ENCODE assay signal across 9 cellular contexts in the genomic region with DNA sequence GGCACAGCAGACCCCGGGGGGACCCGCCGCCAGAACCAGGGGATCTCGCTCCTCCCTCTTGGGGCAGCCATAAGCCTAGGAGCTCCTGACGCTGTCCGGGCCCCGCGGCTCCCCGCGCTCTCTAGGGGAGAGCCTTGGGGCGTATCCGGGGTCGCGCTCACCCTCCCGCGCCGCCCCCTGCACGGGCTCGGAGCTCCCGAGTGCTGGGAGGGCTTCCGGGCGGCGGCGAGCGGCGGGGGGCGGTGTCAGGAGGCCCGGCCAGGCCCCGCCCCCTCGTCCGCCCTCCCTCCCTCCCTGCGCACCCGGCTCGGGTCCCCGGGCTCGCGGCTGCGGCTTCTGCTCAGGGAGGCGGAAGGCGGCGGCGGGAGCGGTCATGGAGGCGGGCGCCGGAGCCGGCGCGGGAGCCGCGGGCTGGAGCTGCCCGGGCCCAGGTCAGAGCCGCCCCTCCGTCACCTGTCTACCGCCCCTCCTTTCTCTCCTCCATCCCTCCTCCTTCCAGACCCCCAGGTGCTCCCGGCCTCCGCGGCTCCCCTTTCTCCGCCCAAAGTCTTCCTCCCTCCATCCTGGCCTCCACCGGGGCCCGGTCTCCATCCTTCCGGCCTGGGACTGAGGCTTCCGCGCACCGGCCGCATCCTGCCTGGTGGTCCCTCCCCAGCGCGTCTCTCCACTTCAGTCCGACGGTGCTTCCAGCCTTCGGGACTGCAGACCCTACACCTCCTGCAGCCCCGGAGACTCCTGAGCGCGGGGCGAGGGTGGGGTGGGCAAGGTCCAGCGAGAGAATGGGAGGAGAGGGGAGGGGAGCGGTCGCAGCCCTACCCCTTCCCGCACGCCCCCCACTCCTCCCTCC. TPM values are rescaled to one million over a fixed set of nuclear protein-coding genes. Genes with fewer than 3 reads are reported as not detected.
A peak's percentile ranks its signal among the peaks of the same experiment; 100 is the strongest.
DNase-seq lines count a peak whose midpoint lies in the region; ATAC-seq, FAIRE-seq and TF ChIP-seq lines count a peak whose summit lies in the region.
"Had no signal": no experiment of that assay in that cellular context is flagged by ENCODE, and none has a peak within 500 bp of the region (broad histone marks: within the 10 kb centered on the region; RNA-seq: fewer than 3 reads in every experiment).

No MANE protein-coding gene starts in this region.

- no peaks in the 10 kb centered on the region for H3K27me3 ChIP-seq in CD4-positive, alpha-beta T cell (ENCODE audit: control insufficient read depth, insufficient read depth, low read length)
- H3K27me3 ChIP-seq in neural progenitor cell (no peaks in the 10 kb centered on the region), stomach (peaks cover 0 to 12% (median 0%) of the 10 kb centered on the region in 3 donors)

- H3K36me3 ChIP-seq in neural progenitor cell (peaks cover 9% of the 10 kb centered on the region), stomach (peaks cover 0 to 8% (median 0%) of the 10 kb centered on the region in 4 donors)

- H3K9me3 Mint-ChIP-seq in CD4-positive, alpha-beta T cell: no peaks in the 10 kb centered on the region
- no peaks in the 10 kb centered on the region for H3K9me3 Mint-ChIP-seq in activated T-helper 17 cell treated with anti-CD3 and anti-CD28 coated beads, Interleukin-2, amount 50 U/mL, for 72 hours
- no peaks in the 10 kb centered on the region for H3K9me3 Mint-ChIP-seq in neural progenitor cell

- peak; percentile 57 to 82 (median 74) for DNase-seq in CD4-positive, alpha-beta T cell
- DNase-seq in HPDE6-E6E7 (ENCODE audit: extremely low spot score) (peak; percentile 60), RCC 7860 (ENCODE audit: low spot score) (peak; percentile 45), fibroblast of the aortic adventitia (ENCODE audit: low read depth) (peak; percentile 25), neural progenitor cell (ENCODE audit: low spot score) (peak; percentile 92), stomach (peak; percentile 83)

- WGBS in stomach, 5 donors: 0 to 1% (median 1%) methylated on average over 41 to 76 of the region's 80 CpGs

- H4K20me1 ChIP-seq in neural progenitor cell (ENCODE audit: low read depth): no peaks in the 10 kb centered on the region

- H3K4me3 ChIP-seq in fibroblast of the aortic adventitia (ENCODE audit: low read depth, low read length) (peak overlapping the region; percentile 78), neural progenitor cell (peak overlapping the region; percentile 100), stomach (peak overlapping the region; percentile 84 to 92 (median 88))

- ATAC-seq in CD4-positive, alpha-beta T cell (ENCODE audit: poor library complexity): peak; percentile 88
- peak; percentile 87 for ATAC-seq in GM19452 (IDR thresholded peaks at IDR 0.05; ENCODE audit: unreplicated experiment)
- peak; percentile 93 for ATAC-seq in activated T-helper 17 cell treated with anti-CD3 and anti-CD28 coated beads, Interleukin-2, amount 50 U/mL, for 72 hours (replicated peaks)

- peaks cover 4% of the 10 kb centered on the region for H3K36me3 Mint-ChIP-seq in CD4-positive, alpha-beta T cell (ENCODE audit: low read depth)
- no peaks in the 10 kb centered on the region for H3K36me3 Mint-ChIP-seq in activated T-helper 17 cell treated with anti-CD3 and anti-CD28 coated beads, Interleukin-2, amount 50 U/mL, for 72 hours (ENCODE audit: low read depth)
- H3K36me3 Mint-ChIP-seq in neural progenitor cell: peaks cover 16% of the 10 kb centered on the region

- H3K4me1 Mint-ChIP-seq in CD4-positive, alpha-beta T cell (ENCODE audit: low read depth): peaks cover 6% of the 10 kb centered on the region
- peaks cover 3% of the 10 kb centered on the region for H3K4me1 Mint-ChIP-seq in activated T-helper 17 cell treated with anti-CD3 and anti-CD28 coated beads, Interleukin-2, amount 50 U/mL, for 72 hours
- H3K4me1 Mint-ChIP-seq in neural progenitor cell: peaks cover 25% of the 10 kb centered on the region

- no peaks in the 10 kb centered on the region for H3K27me3 Mint-ChIP-seq in CD4-positive, alpha-beta T cell
- no peaks in the 10 kb centered on the region for H3K27me3 Mint-ChIP-seq in activated T-helper 17 cell treated with anti-CD3 and anti-CD28 coated beads, Interleukin-2, amount 50 U/mL, for 72 hours
- H3K27me3 Mint-ChIP-seq in neural progenitor cell (ENCODE audit: insufficient read depth, low read depth): peaks cover 9% of the 10 kb centered on the region

- no peak for TF ChIP-seq POLR2A in stomach (IDR thresholded peaks at IDR 0.05)

- H3K4me1 ChIP-seq in neural progenitor cell: peaks cover 53% of the 10 kb centered on the region
- H3K4me1 ChIP-seq in stomach: peaks cover 14 to 30% (median 22%) of the 10 kb centered on the region in 4 donors

- H3F3A ChIP-seq in neural progenitor cell (ENCODE audit: low read depth): peaks cover 55% of the 10 kb centered on the region

- CTCF ChIA-PET in CD4-positive, alpha-beta T cell (lab: Charles Lee): no interaction called here

- TF ChIP-seq CTCF in CD4-positive, alpha-beta T cell (IDR thresholded peaks at IDR 0.05): no peak
- TF ChIP-seq CTCF in fibroblast of the aortic adventitia (IDR thresholded peaks at IDR 0.05; ENCODE audit: insufficient read depth, low read length) (no peak), neural progenitor cell (IDR thresholded peaks at IDR 0.05) (no peak), stomach (IDR thresholded peaks at IDR 0.05) (no peak)

- no peak for TF ChIP-seq EP300 in stomach (IDR thresholded peaks at IDR 0.05)

- peak overlapping the region; percentile 87 for H2AFZ ChIP-seq in neural progenitor cell (replicated peaks)

- H3K79me2 ChIP-seq in neural progenitor cell (ENCODE audit: low read depth): peaks cover 21% of the 10 kb centered on the region

- peak overlapping the region; percentile 54 for H3K9ac ChIP-seq in neural progenitor cell

- H3K4me3 Mint-ChIP-seq in CD4-positive, alpha-beta T cell: peak overlapping the region; percentile 88
- peak overlapping the region; percentile 83 for H3K4me3 Mint-ChIP-seq in activated T-helper 17 cell treated with anti-CD3 and anti-CD28 coated beads, Interleukin-2, amount 50 U/mL, for 72 hours
- H3K4me3 Mint-ChIP-seq in neural progenitor cell: peak overlapping the region; percentile 92

- POLR2A ChIA-PET in CD4-positive, alpha-beta T cell (lab: Charles Lee): interaction anchor here (0.5 to 1.1 kb wide), 4 partner anchors 39 to 336 kb away, joined by 3 to 23 read pairs (median 4); a partner anchor contains a TSS

- FAIRE-seq in RCC 7860 (lab: Jason Lieb, UNC): no peak

- H3K4me2 ChIP-seq in neural progenitor cell: peak overlapping the region; percentile 88

- no peaks in the 10 kb centered on the region for H3K9me3 ChIP-seq in CD4-positive, alpha-beta T cell (ENCODE audit: control insufficient read depth, low read length)
- H3K9me3 ChIP-seq in neural progenitor cell (ENCODE audit: low read depth) (no peaks in the 10 kb centered on the region), stomach (no peaks in the 10 kb centered on the region)

- intact Hi-C loops in CD4-positive, alpha-beta T cell (cut with DNase I, micrococcal nuclease): loop anchor here (1.0 to 5.0 kb wide), 3 partner anchors 52 to 91 kb away; a partner anchor contains a TSS
- intact Hi-C loops in stomach (cut with DNase I; ENCODE audit: low total_unique reads): no loop called here

- no peak overlapping the region for H3K27ac Mint-ChIP-seq in CD4-positive, alpha-beta T cell
- H3K27ac Mint-ChIP-seq in activated T-helper 17 cell treated with anti-CD3 and anti-CD28 coated beads, Interleukin-2, amount 50 U/mL, for 72 hours: no peak overlapping the region
- no peak overlapping the region for H3K27ac Mint-ChIP-seq in neural progenitor cell

- no peak overlapping the region for H3K27ac ChIP-seq in CD4-positive, alpha-beta T cell (ENCODE audit: low read depth, low read length)
- H3K27ac ChIP-seq in neural progenitor cell (no peak overlapping the region), stomach (peak overlapping the region; percentile 16 to 85 (median 73))

RNA-seq across cellular contexts. Expression of a gene that starts 0.4 kb away (rescaled TPM):
- 1 to 10 TPM; 4.5 to 4.9 TPM for total RNA-seq in CD4-positive, alpha-beta T cell
- total RNA-seq in activated T-helper 17 cell treated with anti-CD3 and anti-CD28 coated beads, Interleukin-2, amount 50 U/mL, for 72 hours: 10 to 100 TPM; 11.7 to 15.4 TPM
- total RNA-seq in fibroblast of the aortic adventitia (ENCODE audit: low replicate concordance) (9.9 and 15.7 TPM in 2 replicates), neural progenitor cell (ENCODE audit: low replicate concordance) (93.6 and 115 TPM in 2 replicates), stomach (10 to 100 TPM in 2 of 5 donors, 1 to 10 TPM in 3; 4.6 to 36.8 (median 9.2) TPM)
- 1 to 10 TPM; 2.3 to 3.1 (median 2.7) TPM for polyA plus RNA-seq in stomach

RNA-seq across cellular contexts. Expression of a gene that starts 15.8 kb away (rescaled TPM):
- total RNA-seq in CD4-positive, alpha-beta T cell: not detected
- not detected for total RNA-seq in activated T-helper 17 cell treated with anti-CD3 and anti-CD28 coated beads, Interleukin-2, amount 50 U/mL, for 72 hours
- total RNA-seq in fibroblast of the aortic adventitia (ENCODE audit: low replicate concordance) (not detected in 2 replicates), neural progenitor cell (ENCODE audit: low replicate concordance) (0.46 TPM in 1 of 2 replicates, not detected in the other), stomach (not detected)
- polyA plus RNA-seq in stomach: not detected
- total RNA-seq: activated CD8-positive, alpha-beta memory T cell treated with anti-CD3 and anti-CD28 coated beads for 36 hours had no signal

RNA-seq across cellular contexts. Expression of a gene that starts 38.9 kb away (rescaled TPM):
- under 1 TPM; 0.06 to 0.08 TPM for total RNA-seq in CD4-positive, alpha-beta T cell
- total RNA-seq in activated T-helper 17 cell treated with anti-CD3 and anti-CD28 coated beads, Interleukin-2, amount 50 U/mL, for 72 hours: under 1 TPM; 0.02 to 0.05 TPM
- 43.7 and 193 TPM in 2 replicates for total RNA-seq in fibroblast of the aortic adventitia (ENCODE audit: low replicate concordance)
- 6.7 and 23.7 TPM in 2 replicates for total RNA-seq in neural progenitor cell (ENCODE audit: low replicate concordance)
- 100 to 1,000 TPM in 3 of 5 donors, 10 to 100 TPM in 2; 30.9 to 184 (median 105) TPM for total RNA-seq in stomach
- 10 to 100 TPM in 1 of 3 donors, 1 to 10 TPM in 2; 1.9 to 13.6 (median 5.3) TPM for polyA plus RNA-seq in stomach

RNA-seq across cellular contexts. Expression of a gene that starts 52.2 kb away (rescaled TPM):
- total RNA-seq in CD4-positive, alpha-beta T cell: 10 to 100 TPM; 28.4 to 29.9 TPM
- 10 to 100 TPM; 27.5 to 41.7 TPM for total RNA-seq in activated T-helper 17 cell treated with anti-CD3 and anti-CD28 coated beads, Interleukin-2, amount 50 U/mL, for 72 hours
- total RNA-seq in fibroblast of the aortic adventitia (ENCODE audit: low replicate concordance): 624 and 625 TPM in 2 replicates
- total RNA-seq in neural progenitor cell (ENCODE audit: low replicate concordance): 176 and 234 TPM in 2 replicates
- total RNA-seq in stomach: 100 to 1,000 TPM in 1 of 5 donors, 10 to 100 TPM in 4; 10.1 to 270 (median 54.5) TPM
- 10 to 100 TPM; 15.7 to 42.3 (median 23.9) TPM for polyA plus RNA-seq in stomach

Comparison
In these comparisons a context has a peak if more than half of its experiments do, and no peak if none do; other contexts are left out.
1. DNase-seq: peak in every context shown above with its lines; median percentile 92 in neural progenitor cell; 83 in stomach; 74 in CD4-positive, alpha-beta T cell; 60 in HPDE6-E6E7; 45 in RCC 7860; 25 in fibroblast of the aortic adventitia.
2. H3K27ac ChIP-seq: peak in stomach (5 of 5); none in CD4-positive, alpha-beta T cell (single experiment) and neural progenitor cell (single experiment).
3. Peak in every context shown above with its lines, with median percentiles within 50 percentile points of each other: ATAC-seq, H3K4me3 Mint-ChIP-seq and H3K4me3 ChIP-seq.